Comparison of ENCODE assay signal across 21 cellular contexts in genomic region chr10:121535381-121535780, GRCh38.
DNase-seq lines count a peak whose midpoint lies in the region; TF ChIP-seq lines count a peak whose summit lies in the region.
"Had no signal": no experiment of that assay in that cellular context is flagged by ENCODE, and none has a peak within 500 bp of the region (broad histone marks: within the 10 kb centered on the region; RNA-seq: fewer than 3 reads in every experiment).

No MANE protein-coding gene starts in this region.

- TF ChIP-seq CTCF in suprapubic skin (IDR thresholded peaks at IDR 0.05) = no peak

- TF ChIP-seq EP300 in suprapubic skin (IDR thresholded peaks at IDR 0.05) = no peak

- no peaks in the 10 kb centered on the region for H4K20me1 ChIP-seq in Karpas-422 (ENCODE audit: insufficient read depth, low read depth, low read length)
- H4K20me1 ChIP-seq: BLaER1 treated with 17β-estradiol and CSF1 and Interleukin-3, amounts not matched to agents 10 nM and 100 nM had no signal

- H3K27ac ChIP-seq in angular gyrus (ENCODE audit: low read depth, low read length) (peak overlapping the region; percentile 87), cingulate gyrus (ENCODE audit: low read depth, low read length) (peak overlapping the region; percentile 84), stomach smooth muscle (ENCODE audit: low read length) (peak overlapping the region; percentile 31), suprapubic skin (no peak overlapping the region), Karpas-422 (ENCODE audit: low read length) (no peak overlapping the region)
- H3K27ac ChIP-seq: A549; BLaER1 treated with 17β-estradiol and CSF1 and Interleukin-3, amounts not matched to agents 10 nM and 100 nM had no signal

- no peaks in the 10 kb centered on the region for H3K9me2 ChIP-seq in Karpas-422 (replicated peaks; ENCODE audit: insufficient read depth, low read length)

- H3K4me3 ChIP-seq in stomach smooth muscle (ENCODE audit: low read length in 2 of 2) = no peak overlapping the region
- H3K4me3 ChIP-seq in suprapubic skin = no peak overlapping the region
- no peak overlapping the region for H3K4me3 ChIP-seq in Karpas-422 (ENCODE audit: low read length)
- H3K4me3 ChIP-seq: A549; BLaER1 treated with 17β-estradiol and CSF1 and Interleukin-3, amounts not matched to agents 10 nM and 100 nM; GM23338 had no signal

- H3K27me3 ChIP-seq in stomach smooth muscle (ENCODE audit: control insufficient read depth in 1 of 2, insufficient read depth in 2 of 2, low read length in 2 of 2) (no peaks in the 10 kb centered on the region), suprapubic skin (no peaks in the 10 kb centered on the region), Karpas-422 (ENCODE audit: low read length) (no peaks in the 10 kb centered on the region)
- H3K27me3 ChIP-seq: BE2C; BLaER1 treated with 17β-estradiol and CSF1 and Interleukin-3, amounts not matched to agents 10 nM and 100 nM had no signal

- no peak overlapping the region for H2AFZ ChIP-seq in Karpas-422 (ENCODE audit: low read length)
- H2AFZ ChIP-seq: GM23338 had no signal

- H3K9me3 ChIP-seq in stomach smooth muscle (ENCODE audit: control insufficient read depth in 2 of 2, low read length in 2 of 2) = no peaks in the 10 kb centered on the region
- H3K9me3 ChIP-seq in suprapubic skin = no peaks in the 10 kb centered on the region
- H3K9me3 ChIP-seq in Karpas-422 (ENCODE audit: low read length) = no peaks in the 10 kb centered on the region
- H3K9me3 ChIP-seq: A549; BE2C; BLaER1 treated with 17β-estradiol and CSF1 and Interleukin-3, amounts not matched to agents 10 nM and 100 nM had no signal

- H3K9ac ChIP-seq in stomach smooth muscle (ENCODE audit: low read length in 2 of 2) (peak overlapping the region in 1 of 2 donors; percentile 14), Karpas-422 (ENCODE audit: low read length) (no peak overlapping the region)
- H3K9ac ChIP-seq: BLaER1 treated with 17β-estradiol and CSF1 and Interleukin-3, amounts not matched to agents 10 nM and 100 nM had no signal

- WGBS in suprapubic skin = 83% methylated on average over 8 of the region's 8 CpGs

- no peaks in the 10 kb centered on the region for H3K79me2 ChIP-seq in Karpas-422 (ENCODE audit: low read length)

- TF ChIP-seq POLR2A in suprapubic skin (IDR thresholded peaks at IDR 0.05) = no peak

- H3K4me2 ChIP-seq in Karpas-422 (ENCODE audit: low read depth, low read length, poor library complexity, severe bottlenecking) = no peak overlapping the region
- H3K4me2 ChIP-seq: A549; BLaER1 treated with 17β-estradiol and CSF1 and Interleukin-3, amounts not matched to agents 10 nM and 100 nM had no signal

- H3K36me3 ChIP-seq in stomach smooth muscle (ENCODE audit: control insufficient read depth in 2 of 2, insufficient read depth in 2 of 2, low read length in 2 of 2) = peaks cover 8% of the 10 kb centered on the region in 2 donors
- H3K36me3 ChIP-seq in suprapubic skin = peaks cover 13% of the 10 kb centered on the region
- H3K36me3 ChIP-seq in Karpas-422 (ENCODE audit: insufficient read depth, low read length) = no peaks in the 10 kb centered on the region
- H3K36me3 ChIP-seq: BE2C; BLaER1 treated with 17β-estradiol and CSF1 and Interleukin-3, amounts not matched to agents 10 nM and 100 nM had no signal

- DNase-seq in NCI-H146 treated with DMSO at 0.1 percent for 48 hours (lab: John Stamatoyannopoulos, UW; ENCODE audit: unreplicated experiment) (no peak), suprapubic skin (ENCODE audit: low spot score in 2 of 2) (no peak), Karpas-422 (no peak)
- DNase-seq in activated naive CD4-positive, alpha-beta T cell (lab: John Stamatoyannopoulos, UW) = no peak
- DNase-seq: 8988T; ACHN; AML-193; BE2C; Calu3; CD4-positive, alpha-beta T cell; COR-L47; DMS53; DMS79 treated with DMSO at 0.1 percent for 48 hours; GF-D8; H9 had no signal

- peaks cover 7% of the 10 kb centered on the region for H3K4me1 ChIP-seq in stomach smooth muscle (ENCODE audit: control insufficient read depth, insufficient read depth, low read length)
- H3K4me1 ChIP-seq in suprapubic skin = peaks cover 22% of the 10 kb centered on the region
- no peaks in the 10 kb centered on the region for H3K4me1 ChIP-seq in Karpas-422 (ENCODE audit: low read length)
- H3K4me1 ChIP-seq: A549, BE2C had no signal

Comparison
In these comparisons a context has a peak if more than half of its experiments do, and no peak if none do; other contexts are left out.
1. H3K27ac ChIP-seq: peak in angular gyrus (single experiment), cingulate gyrus (single experiment) and stomach smooth muscle (single experiment); none in suprapubic skin (single experiment) and Karpas-422 (single experiment).